In the genomic region with DNA sequence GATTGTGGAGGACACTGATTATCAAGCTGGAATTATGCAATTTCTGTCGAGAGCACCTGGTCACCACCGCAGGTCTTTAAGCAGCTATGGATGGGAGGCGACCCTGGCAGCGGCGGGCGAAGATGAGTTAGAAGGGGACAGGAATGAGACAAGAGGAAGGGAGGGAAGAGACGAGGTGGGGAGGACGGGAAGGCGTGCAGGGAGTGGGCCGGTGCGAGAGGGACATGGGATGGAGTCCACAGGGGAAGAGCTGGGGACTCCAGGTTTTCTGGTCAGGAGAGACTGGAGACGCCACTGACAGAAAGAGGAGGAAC, we compare ENCODE assay signal across 13 cellular contexts.
DNase-seq lines count a peak whose midpoint lies in the region; ATAC-seq and TF ChIP-seq lines count a peak whose summit lies in the region.
"Had no signal": no experiment of that assay in that cellular context is flagged by ENCODE, and none has a peak within 500 bp of the region (broad histone marks: within the 10 kb centered on the region; RNA-seq: fewer than 3 reads in every experiment).

No MANE protein-coding gene starts in this region.

- no peak overlapping the region for H3K4me3 Mint-ChIP-seq in T-helper 2 cell treated with Interferon-gamma antibody and Interleukin-4, amounts not matched to agents 5 μg/mL and 100 μg/mL, for 36 hours
- H3K4me3 Mint-ChIP-seq: activated CD4-positive, alpha-beta memory T cell treated with anti-CD3 and anti-CD28 coated beads, Interleukin-2, amount 10 ng/mL, durations not matched to agents 7 days and 5 days had no signal

- H3K9ac ChIP-seq in ES-I3 (ENCODE audit: low read depth, low read length) (peak overlapping the region; percentile 61; the same call in 1 of the 2 replicates), duodenal mucosa (ENCODE audit: low read depth in 1 of 2, low read length in 2 of 2) (no peak overlapping the region)

- no peak overlapping the region for H3K27ac Mint-ChIP-seq in T-helper 2 cell treated with Interferon-gamma antibody and Interleukin-4, amounts not matched to agents 5 μg/mL and 100 μg/mL, for 36 hours
- H3K27ac Mint-ChIP-seq: activated CD4-positive, alpha-beta memory T cell treated with anti-CD3 and anti-CD28 coated beads, Interleukin-2, amount 10 ng/mL, durations not matched to agents 7 days and 5 days had no signal

- peak overlapping the region; percentile 47 for H3K4me3 ChIP-seq in A673 (ENCODE audit: low read depth, low read length, poor library complexity, severe bottlenecking)
- H3K4me3 ChIP-seq in duodenal mucosa (ENCODE audit: low read depth in 1 of 2, low read length in 2 of 2) = peak overlapping the region; percentile 67 to 88
- H3K4me3 ChIP-seq in lower leg skin (ENCODE audit: low read depth, poor library complexity, severe bottlenecking) = no peak overlapping the region
- no peak overlapping the region for H3K4me3 ChIP-seq in gastroesophageal sphincter

- no peak for DNase-seq in A673 (ENCODE audit: low spot score)
- peak; percentile 62 for DNase-seq in NCI-H526 (lab: John Stamatoyannopoulos, UW)
- no peak for DNase-seq in cerebellar nuclear complex (lab: John Stamatoyannopoulos, UW)
- no peak for DNase-seq in lower leg skin (ENCODE audit: low spot score in 2 of 2)
- no peak for DNase-seq in T-helper 2 cell treated with Interferon-gamma antibody and Interleukin-4, amounts not matched to agents 5 μg/mL and 100 μg/mL, for 36 hours (ENCODE audit: low spot score)
- DNase-seq: activated CD4-positive, alpha-beta memory T cell treated with anti-CD3 and anti-CD28 coated beads, Interleukin-2, amount 10 ng/mL, durations not matched to agents 7 days and 5 days; activated gamma-delta T cell treated with Interleukin-2 at 50 U/mL for 16 hours; left ventricle myocardium inferior had no signal

- H3K9me3 ChIP-seq in A673 (ENCODE audit: low read depth, low read length, poor library complexity, severe bottlenecking) (no peaks in the 10 kb centered on the region), ES-I3 (ENCODE audit: control insufficient read depth, insufficient read depth, low read length) (no peaks in the 10 kb centered on the region), duodenal mucosa (ENCODE audit: control insufficient read depth in 1 of 2, low read length in 2 of 2) (no peaks in the 10 kb centered on the region), gastroesophageal sphincter (no peaks in the 10 kb centered on the region)
- H3K9me3 ChIP-seq: left ventricle myocardium inferior, thoracic aorta had no signal

- 47 to 83% methylated on average over 12 of the region's 12 CpGs for WGBS in lower leg skin, 2 donors
- 34 to 62% methylated on average over 12 of the region's 12 CpGs for WGBS in gastroesophageal sphincter (ENCODE audit: low coverage in 1 of 2), 2 donors

- H3K4me1 ChIP-seq in A673 (ENCODE audit: insufficient read depth, low read length, poor library complexity, severe bottlenecking) (peaks cover 5% of the 10 kb centered on the region), ES-I3 (ENCODE audit: insufficient read depth, low read length) (no peaks in the 10 kb centered on the region), duodenal mucosa (ENCODE audit: control insufficient read depth in 1 of 2, insufficient read depth in 2 of 2, low read length in 2 of 2) (peaks cover 8 to 16% of the 10 kb centered on the region in 2 donors), gastroesophageal sphincter (peaks cover 0 to 16% (median 0%) of the 10 kb centered on the region in 3 donors)
- H3K4me1 ChIP-seq: left ventricle myocardium inferior had no signal

- peaks cover 13% of the 10 kb centered on the region for H3K27me3 Mint-ChIP-seq in T-helper 2 cell treated with Interferon-gamma antibody and Interleukin-4, amounts not matched to agents 5 μg/mL and 100 μg/mL, for 36 hours (ENCODE audit: low read depth)

- intact Hi-C loops in A673 (cut with micrococcal nuclease; ENCODE audit: unreplicated experiment) (no loop called here), lower leg skin (cut with DNase I; ENCODE audit: low total_unique reads) (no loop called here)

- no peak overlapping the region for H3K27ac ChIP-seq in A673 (ENCODE audit: low read depth, low read length, poor library complexity, severe bottlenecking)
- H3K27ac ChIP-seq in duodenal mucosa (ENCODE audit: low read depth, low read length) = no peak overlapping the region
- no peak overlapping the region for H3K27ac ChIP-seq in gastroesophageal sphincter
- H3K27ac ChIP-seq: left ventricle myocardium inferior, thoracic aorta had no signal

- TF ChIP-seq CTCF in A673 (conservative IDR thresholded peaks at IDR 0.05; ENCODE audit: low read depth, low read length) = no peak
- no peak for TF ChIP-seq CTCF in lower leg skin (IDR thresholded peaks at IDR 0.05)
- no peak for TF ChIP-seq CTCF in gastroesophageal sphincter (IDR thresholded peaks at IDR 0.05)

- H3K36me3 ChIP-seq in A673 (ENCODE audit: insufficient read depth, low read length, poor library complexity, severe bottlenecking) (no peaks in the 10 kb centered on the region), ES-I3 (ENCODE audit: insufficient read depth, low read length) (no peaks in the 10 kb centered on the region), duodenal mucosa (ENCODE audit: control insufficient read depth in 1 of 2, insufficient read depth in 2 of 2, low read length in 2 of 2) (no peaks in the 10 kb centered on the region), gastroesophageal sphincter (no peaks in the 10 kb centered on the region)
- H3K36me3 ChIP-seq: left ventricle myocardium inferior, thoracic aorta had no signal

- H3K36me3 Mint-ChIP-seq in T-helper 2 cell treated with Interferon-gamma antibody and Interleukin-4, amounts not matched to agents 5 μg/mL and 100 μg/mL, for 36 hours (ENCODE audit: low read depth) = no peaks in the 10 kb centered on the region

- no peaks in the 10 kb centered on the region for H3K9me3 Mint-ChIP-seq in T-helper 2 cell treated with Interferon-gamma antibody and Interleukin-4, amounts not matched to agents 5 μg/mL and 100 μg/mL, for 36 hours
- H3K9me3 Mint-ChIP-seq: activated CD4-positive, alpha-beta memory T cell treated with anti-CD3 and anti-CD28 coated beads, Interleukin-2, amount 10 ng/mL, durations not matched to agents 7 days and 5 days had no signal

- CTCF ChIA-PET in A673 (lab: Charles Lee) = no interaction called here

- ATAC-seq in gastroesophageal sphincter = no peak
- ATAC-seq: Right ventricle myocardium inferior had no signal

- TF ChIP-seq POLR2A in lower leg skin (IDR thresholded peaks at IDR 0.05) (no peak), gastroesophageal sphincter (IDR thresholded peaks at IDR 0.05) (no peak)

- BruUV-seq in A673 (replicated peaks; lab: Mats Ljungman, UMichigan) = no TSS peak

- POLR2A ChIA-PET in A673 (lab: Charles Lee; ENCODE audit: low non-redundant PET) = no interaction called here

- peaks cover 3% of the 10 kb centered on the region for H3K4me1 Mint-ChIP-seq in T-helper 2 cell treated with Interferon-gamma antibody and Interleukin-4, amounts not matched to agents 5 μg/mL and 100 μg/mL, for 36 hours (ENCODE audit: low read depth)

- TF ChIP-seq EP300 in gastroesophageal sphincter (IDR thresholded peaks at IDR 0.05) = no peak

- H3K27me3 ChIP-seq in A673 (replicated peaks; ENCODE audit: insufficient read depth, low read depth, low read length, poor library complexity) (peaks cover 23% of the 10 kb centered on the region), duodenal mucosa (ENCODE audit: control insufficient read depth in 1 of 2, insufficient read depth in 2 of 2, low read length in 2 of 2) (peaks cover 3 to 16% of the 10 kb centered on the region in 2 donors), gastroesophageal sphincter (peaks cover 88% of the 10 kb centered on the region)

Comparison
In these comparisons a context has a peak if more than half of its experiments do, and no peak if none do; other contexts are left out.
1. DNase-seq: peak in NCI-H526 (2 of 2); none in A673 (single experiment), cerebellar nuclear complex (0 of 2), lower leg skin (0 of 2) and T-helper 2 cell treated with Interferon-gamma antibody and Interleukin-4, amounts not matched to agents 5 μg/mL and 100 μg/mL, for 36 hours (single experiment).
2. H3K4me3 ChIP-seq: peak in A673 (single experiment) and duodenal mucosa (2 of 2); none in lower leg skin (single experiment) and gastroesophageal sphincter (0 of 2).